Comparison of ENCODE assay signal across 9 cellular contexts in genomic region chr15:81323559-81323943, GRCh38. TPM values are rescaled to one million over a fixed set of nuclear protein-coding genes. Genes with fewer than 3 reads are reported as not detected.
DNase-seq lines count a peak whose midpoint lies in the region; ATAC-seq and TF ChIP-seq lines count a peak whose summit lies in the region.
"Had no signal": no experiment of that assay in that cellular context is flagged by ENCODE, and none has a peak within 500 bp of the region (broad histone marks: within the 10 kb centered on the region; RNA-seq: fewer than 3 reads in every experiment).

No MANE protein-coding gene starts in this region.

- no peaks in the 10 kb centered on the region for H3K9me3 ChIP-seq in liver (ENCODE audit: control insufficient read depth in 4 of 4, low read length in 3 of 4)

- ATAC-seq in GM19023 (IDR thresholded peaks at IDR 0.05; ENCODE audit: unreplicated experiment) (peak; percentile 13), HG03097 (IDR thresholded peaks at IDR 0.05; ENCODE audit: low FRiP score, unreplicated experiment) (peak; percentile 4), HG02623 (IDR thresholded peaks at IDR 0.05; ENCODE audit: unreplicated experiment) (no peak)

- no peaks in the 10 kb centered on the region for H3K27me3 Mint-ChIP-seq in activated naive CD8-positive, alpha-beta T cell treated with anti-CD3 and anti-CD28 coated beads for 36 hours

- H3K4me3 ChIP-seq in liver (ENCODE audit: low read depth in 1 of 3, low read length in 3 of 3): peak overlapping the region; percentile 87 to 100 (median 88)
- H3K4me3 ChIP-seq in urinary bladder (ENCODE audit: low read depth, low read length): peak overlapping the region; percentile 82

- no peaks in the 10 kb centered on the region for H3K9me3 Mint-ChIP-seq in activated naive CD8-positive, alpha-beta T cell treated with anti-CD3 and anti-CD28 coated beads for 36 hours

- H3K36me3 ChIP-seq in liver (ENCODE audit: control insufficient read depth in 4 of 4, insufficient read depth in 3 of 4, low read depth in 1 of 4, low read length in 3 of 4) (peaks cover 0 to 23% (median 16%) of the 10 kb centered on the region in 4 donors), urinary bladder (ENCODE audit: insufficient read depth) (no peaks in the 10 kb centered on the region)

- no peaks in the 10 kb centered on the region for H3K27me3 ChIP-seq in liver (ENCODE audit: control insufficient read depth in 4 of 4, insufficient read depth in 4 of 4, low read length in 3 of 4)

- 8% methylated on average over 4 of the region's 4 CpGs for WGBS in liver
- 10% methylated on average over 4 of the region's 4 CpGs for WGBS in urinary bladder

- no peak for DNase-seq in activated naive CD8-positive, alpha-beta T cell treated with anti-CD3 and anti-CD28 coated beads for 36 hours
- no peak for DNase-seq in anterior cingulate cortex (lab: John Stamatoyannopoulos, UW)
- no peak for DNase-seq in NCI-H1930 (lab: John Stamatoyannopoulos, UW)

- H3K9ac ChIP-seq in liver (ENCODE audit: low read depth in 1 of 2, low read length in 2 of 2): peak overlapping the region; percentile 52 to 94

- H3K4me3 Mint-ChIP-seq in activated naive CD8-positive, alpha-beta T cell treated with anti-CD3 and anti-CD28 coated beads for 36 hours: peak overlapping the region; percentile 97

- no peak for TF ChIP-seq RAD21 in liver (IDR thresholded peaks at IDR 0.05)

- H3K4me1 ChIP-seq in liver (ENCODE audit: control insufficient read depth in 4 of 4, insufficient read depth in 4 of 4, low read length in 3 of 4): peaks cover 0 to 40% (median 24%) of the 10 kb centered on the region in 4 donors
- no peaks in the 10 kb centered on the region for H3K4me1 ChIP-seq in urinary bladder (ENCODE audit: insufficient read depth)

- peaks cover 3% of the 10 kb centered on the region for H3K36me3 Mint-ChIP-seq in activated naive CD8-positive, alpha-beta T cell treated with anti-CD3 and anti-CD28 coated beads for 36 hours

- TF ChIP-seq CTCF in liver (IDR thresholded peaks at IDR 0.05; ENCODE audit: low read depth, low read length, missing input control): no peak

- H3K27ac ChIP-seq in liver (ENCODE audit: low read depth in 1 of 2, low read length in 2 of 2): peak overlapping the region; percentile 74
- peak overlapping the region; percentile 82 for H3K27ac ChIP-seq in urinary bladder (ENCODE audit: low read depth)

- H3K4me1 Mint-ChIP-seq in activated naive CD8-positive, alpha-beta T cell treated with anti-CD3 and anti-CD28 coated beads for 36 hours: peaks cover 36% of the 10 kb centered on the region

- H3K27ac Mint-ChIP-seq in activated naive CD8-positive, alpha-beta T cell treated with anti-CD3 and anti-CD28 coated beads for 36 hours: peak overlapping the region; percentile 80

TF ChIP-seq in liver, 16 proteins besides CTCF, POLR2A, EP300 and RAD21:
- TF ChIP-seq FOXA2 (IDR thresholded peaks at IDR 0.05) (no peak), YY1 (IDR thresholded peaks at IDR 0.05) (no peak), GABPA (IDR thresholded peaks at IDR 0.05 in 1 of 2, conservative IDR thresholded peaks at IDR 0.05 in 1 of 2) (no peak), HNF4A (conservative IDR thresholded peaks at IDR 0.05) (no peak), FOXA1 (IDR thresholded peaks at IDR 0.05) (no peak)
TF ChIP-seq in liver: peak in this region for 0.

RNA-seq across cellular contexts. Expression of gene STARD5, which starts 0.4 kb away (rescaled TPM):
- 1 to 10 TPM; 6.2 to 7.7 TPM for total RNA-seq in activated naive CD8-positive, alpha-beta T cell treated with anti-CD3 and anti-CD28 coated beads for 36 hours
- total RNA-seq in liver (10 to 100 TPM in 1 of 2 donors, 1 to 10 TPM in 1; 1.1 to 45.3 TPM), urinary bladder (25.5 TPM)
- polyA plus RNA-seq in liver (10 to 100 TPM; 26.1 to 47.0 TPM), urinary bladder (15.9 TPM)

RNA-seq across cellular contexts. Expression of gene TMC3, which starts 50.5 kb away (rescaled TPM):
- not detected for total RNA-seq in activated naive CD8-positive, alpha-beta T cell treated with anti-CD3 and anti-CD28 coated beads for 36 hours
- total RNA-seq in liver (not detected), urinary bladder (0.95 TPM)
- polyA plus RNA-seq in liver (under 1 TPM; 0.02 to 0.13 TPM), urinary bladder (0.62 TPM)
- total RNA-seq: activated CD8-positive, alpha-beta memory T cell treated with anti-CD3 and anti-CD28 coated beads for 36 hours had no signal
